Comparison of ENCODE assay signal across 30 cellular contexts in the genomic region with DNA sequence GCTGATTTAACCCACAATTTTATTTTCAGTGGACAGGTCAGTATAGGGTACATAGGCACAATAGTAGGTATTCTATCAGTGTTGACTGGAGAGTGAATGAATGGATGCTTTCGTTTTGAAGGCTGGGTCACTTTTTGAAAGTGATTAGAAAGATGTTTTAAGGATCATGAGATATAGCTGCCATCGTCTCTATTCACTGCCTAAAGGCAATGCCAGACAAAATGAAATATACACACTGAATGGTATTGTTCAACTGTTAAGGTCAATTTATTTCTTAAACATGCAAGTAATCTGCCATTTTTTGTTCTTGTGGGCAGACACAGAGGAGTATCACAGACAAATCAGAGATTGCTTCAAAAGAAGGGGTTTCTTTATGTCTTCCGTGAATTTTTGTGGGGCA.
"Had no signal": no experiment of that assay in that cellular context is flagged by ENCODE, and none has a peak within 500 bp of the region (broad histone marks: within the 10 kb centered on the region; RNA-seq: fewer than 3 reads in every experiment).

No MANE protein-coding gene starts in this region.

- H3K9me3 ChIP-seq: adrenal gland, ascending aorta, body of pancreas, breast epithelium had no signal

- H3K4me3 ChIP-seq: adrenal gland, ascending aorta, body of pancreas, breast epithelium, cardiac muscle cell had no signal

- H3K4me1 ChIP-seq: adrenal gland, ascending aorta, body of pancreas, breast epithelium had no signal

- H3K36me3 ChIP-seq: adrenal gland, ascending aorta, brain microvascular endothelial cell, breast epithelium, cardiac muscle cell had no signal

- H3K27ac ChIP-seq: adrenal gland, ascending aorta, body of pancreas, brain microvascular endothelial cell, breast epithelium, cardiac muscle cell had no signal

- H3K27me3 ChIP-seq: adrenal gland, ascending aorta, body of pancreas, brain microvascular endothelial cell, breast epithelium, cardiac muscle cell had no signal

- DNase-seq: activated effector memory CD4-positive, alpha-beta T cell treated with anti-CD3 and anti-CD28 coated beads, Interleukin-2, amount 50 U/mL, for 16 hours; activated effector memory CD4-positive, alpha-beta T cell treated with Interleukin-2 at 50 U/mL for 16 hours; activated gamma-delta T cell; activated gamma-delta T cell treated with Interleukin-2 at 50 U/mL for 16 hours; activated naive CD4-positive, alpha-beta T cell; activated naive CD4-positive, alpha-beta T cell treated with anti-CD3 and anti-CD28 coated beads for 36 hours; activated naive CD4-positive, alpha-beta T cell treated with anti-CD3 and anti-CD28 coated beads, Interleukin-2, amount 10 ng/mL, durations not matched to agents 7 days and 5 days; activated naive CD4-positive, alpha-beta T cell treated with anti-CD3 and anti-CD28 coated beads, Interleukin-2, amount 50 U/mL, for 16 hours; activated naive CD4-positive, alpha-beta T cell treated with Interleukin-2 at 50 U/mL for 16 hours; activated naive CD8-positive, alpha-beta T cell treated with anti-CD3 and anti-CD28 coated beads for 36 hours; activated naive CD8-positive, alpha-beta T cell treated with anti-CD3 and anti-CD28 coated beads, Interleukin-2, amount 10 ng/mL, durations not matched to agents 7 days and 5 days; activated naive CD8-positive, alpha-beta T cell treated with anti-CD3 and anti-CD28 coated beads, Interleukin-2, amount 50 U/mL, for 24 hours; activated T-cell treated with anti-CD3 and anti-CD28 coated beads, Interleukin-2, amount 50 U/mL, for 1 hour; activated T-cell treated with anti-CD3 and anti-CD28 coated beads, Interleukin-2, amount 50 U/mL, for 24 hours; activated T-cell treated with anti-CD3 and anti-CD28 coated beads, Interleukin-2, amount 50 U/mL, for 4 hours; activated T-cell treated with anti-CD3 and anti-CD28 coated beads, Interleukin-2, amount 50 U/mL, for 48 hours; activated T-cell treated with anti-CD3 and anti-CD28 coated beads, Interleukin-2, amount 50 U/mL, for 72 hours; adrenal gland; amniotic stem cell; amygdala; anterior cingulate cortex; aorta; body of pancreas; brain microvascular endothelial cell; caudate nucleus; central memory CD4-positive, alpha-beta T cell; cerebellar nuclear complex had no signal
